Comparison of ENCODE assay signal across 20 cellular contexts in the genomic region with DNA sequence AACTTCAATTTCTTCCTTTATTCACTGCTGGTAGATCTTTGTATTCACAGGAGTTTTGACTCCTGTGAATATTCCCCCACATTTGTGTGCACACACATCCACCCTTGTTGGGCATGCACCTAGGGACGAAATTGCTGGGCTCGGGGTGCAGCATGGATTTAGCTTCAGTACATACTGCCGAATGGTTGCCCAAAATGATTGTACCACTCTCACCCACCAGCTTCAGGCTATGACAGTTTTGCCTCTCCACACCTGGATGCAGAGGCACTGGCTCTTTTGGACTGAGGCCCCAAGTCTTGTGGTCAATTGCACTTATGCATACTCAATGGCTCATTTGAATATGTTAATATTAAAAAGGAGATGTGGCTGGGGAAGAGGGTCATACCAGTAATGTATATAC.
"Had no signal": no experiment of that assay in that cellular context is flagged by ENCODE, and none has a peak within 500 bp of the region (broad histone marks: within the 10 kb centered on the region; RNA-seq: fewer than 3 reads in every experiment).

No MANE protein-coding gene starts in this region.

- H3K9me3 ChIP-seq: pancreas had no signal

- H3K27ac ChIP-seq: gastrocnemius medialis, neutrophil, pancreas, right lobe of liver, thoracic aorta, tibial nerve, upper lobe of left lung had no signal

- ATAC-seq: effector memory CD8-positive, alpha-beta T cell; gastrocnemius medialis; left lobe of liver; mucosa of descending colon; natural killer cell treated with Interleukin-12 subunit alpha and Interleukin-12 subunit beta and Interleukin-15 and Interleukin-18, amount 100 ng/mL, for 72 hours; pancreas; stimulated activated effector memory CD8-positive, alpha-beta T cell treated with anti-CD3 and anti-CD28 coated beads, Interleukin-12 subunit alpha, Interleukin-12 subunit beta, amount 100 ng/mL, for 72 hours had no signal

- H3K27me3 ChIP-seq: gastrocnemius medialis, neutrophil, pancreas, right lobe of liver, tibial nerve, upper lobe of left lung had no signal

- H3K4me1 ChIP-seq: gastrocnemius medialis, pancreas, right lobe of liver, tibial nerve, upper lobe of left lung had no signal

- H3K36me3 ChIP-seq: gastrocnemius medialis, neutrophil, pancreas, right lobe of liver, thoracic aorta, tibial nerve, upper lobe of left lung had no signal

- H3K4me3 ChIP-seq: gastrocnemius medialis, lung, mucosa of descending colon, pancreas, right lobe of liver, smooth muscle cell, thoracic aorta, tibial nerve, upper lobe of left lung had no signal

- DNase-seq: cortex of kidney; effector memory CD8-positive, alpha-beta T cell; gastrocnemius medialis; mucosa of descending colon; naive B cell; pancreas; stimulated activated CD4-positive, alpha-beta T cell treated with anti-CD3 and anti-CD28 coated beads, Interleukin-2, amount 100 ng/mL, for 24 hours; stimulated activated CD4-positive, alpha-beta T cell treated with anti-CD3 and anti-CD28 coated beads, Interleukin-4, amount 100 ng/mL, for 24 hours; stimulated activated naive CD4-positive, alpha-beta T cell treated with Interleukin-2 at 50 U/mL for 16 hours; substantia nigra; upper lobe of left lung had no signal
